Comparison of ENCODE assay signal across 8 cellular contexts in the genomic region with DNA sequence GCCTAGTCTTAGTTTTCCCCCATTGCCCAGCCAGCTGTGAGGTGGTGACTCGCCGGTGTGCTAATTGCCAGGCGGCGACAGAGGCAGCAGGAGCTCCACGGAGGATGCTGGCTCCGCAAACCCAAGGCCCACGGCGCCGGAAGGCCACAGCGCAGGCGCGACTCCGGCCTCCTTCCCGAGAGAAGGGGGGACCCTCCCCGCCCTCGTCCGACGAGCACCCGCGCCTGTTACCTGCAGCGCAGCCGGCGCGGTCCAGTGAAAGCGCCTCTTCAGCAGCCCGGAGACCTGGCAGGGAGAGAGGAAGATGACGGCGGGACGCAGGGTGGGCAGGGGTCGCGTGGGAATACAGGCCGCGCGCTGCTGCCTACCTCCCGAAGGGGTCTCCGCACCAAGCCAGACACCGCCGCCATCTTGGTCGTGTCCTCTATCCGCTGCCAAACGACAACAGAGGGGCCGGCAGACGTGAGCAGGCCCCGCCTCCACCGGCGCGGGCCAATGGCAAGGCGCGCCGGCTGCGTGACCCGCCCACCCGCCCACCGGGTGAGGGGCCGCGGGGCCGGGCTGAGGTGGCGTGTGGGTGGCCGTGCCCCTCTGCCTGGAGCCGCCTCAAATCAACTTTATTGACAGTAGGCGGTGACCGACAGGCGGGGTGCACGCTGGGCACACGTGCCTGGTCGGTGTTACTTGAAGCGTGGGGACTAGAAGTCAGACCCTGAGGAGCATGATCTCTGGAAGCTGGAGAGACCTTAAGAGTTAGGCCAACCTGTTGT. TPM values are rescaled to one million over a fixed set of nuclear protein-coding genes. Genes with fewer than 3 reads are reported as not detected.
DNase-seq lines count a peak whose midpoint lies in the region; ATAC-seq, FAIRE-seq and TF ChIP-seq lines count a peak whose summit lies in the region.

A gene (minus strand): TSS at position 433 of the 770 bp plus-strand sequence. CDS start 23 bp downstream, at position 410.

- peak; percentile 60 for DNase-seq in GM12864 (ENCODE audit: low read depth)
- DNase-seq in NCI-H1092 treated with DMSO at 0.1 percent for 48 hours (lab: John Stamatoyannopoulos, UW) = peak; percentile 83
- DNase-seq in activated naive CD8-positive, alpha-beta T cell treated with anti-CD3 and anti-CD28 coated beads, Interleukin-2, amount 10 ng/mL, durations not matched to agents 7 days and 5 days = peak; percentile 90
- DNase-seq in Right ventricle myocardium inferior (ENCODE audit: missing footprints) = peak; percentile 96
- peak; percentile 89 to 96 (median 92) for DNase-seq in pancreas
- DNase-seq in thyroid gland = peak; percentile 92 to 93

- H3K9me3 ChIP-seq in SU-DHL-6 (ENCODE audit: insufficient read depth, low read length) (no peaks in the 10 kb centered on the region), pancreas (no peaks in the 10 kb centered on the region), thyroid gland (no peaks in the 10 kb centered on the region)

- no peak for FAIRE-seq in pancreas (lab: Jason Lieb, UNC)

- peaks cover 9% of the 10 kb centered on the region; the same call in 1 of the 2 replicates for H3K36me3 ChIP-seq in SU-DHL-6 (ENCODE audit: low read length)
- H3K36me3 ChIP-seq in pancreas = peaks cover 4 to 30% (median 25%) of the 10 kb centered on the region in 3 donors
- H3K36me3 ChIP-seq in thyroid gland = peaks cover 28 to 29% of the 10 kb centered on the region in 2 donors

- peaks cover 24% of the 10 kb centered on the region for H3K4me1 Mint-ChIP-seq in activated naive CD8-positive, alpha-beta T cell treated with anti-CD3 and anti-CD28 coated beads, Interleukin-2, amount 10 ng/mL, durations not matched to agents 7 days and 5 days

- H3K27ac Mint-ChIP-seq in activated naive CD8-positive, alpha-beta T cell treated with anti-CD3 and anti-CD28 coated beads, Interleukin-2, amount 10 ng/mL, durations not matched to agents 7 days and 5 days = peak within 1 kb of the TSS; percentile 88

- H2AFZ ChIP-seq in SU-DHL-6 (ENCODE audit: low read depth, low read length, severe bottlenecking) = peak within 1 kb of the TSS; percentile 88

- no peaks in the 10 kb centered on the region for H4K20me1 ChIP-seq in SU-DHL-6 (ENCODE audit: low read depth, low read length)

- H3K4me3 ChIP-seq in GM12864 (ENCODE audit: low read depth, low read length) = peak within 1 kb of the TSS; percentile 89
- H3K4me3 ChIP-seq in SU-DHL-6 (ENCODE audit: insufficient read depth, low read length, poor library complexity, severe bottlenecking) = peak within 1 kb of the TSS; percentile 84
- H3K4me3 ChIP-seq in pancreas = peak within 1 kb of the TSS; percentile 60 to 89 (median 68)
- H3K4me3 ChIP-seq in thyroid gland (replicated peaks in 1 of 3) = peak within 1 kb of the TSS; percentile 72 to 81 (median 74)

- 0% methylated on average over 55 to 67 of the region's 67 CpGs for WGBS in pancreas, 2 donors
- 1% methylated on average over 15 to 33 of the region's 67 CpGs for WGBS in thyroid gland, 2 donors

- peak within 1 kb of the TSS; percentile 95 for H3K4me3 Mint-ChIP-seq in activated naive CD8-positive, alpha-beta T cell treated with anti-CD3 and anti-CD28 coated beads, Interleukin-2, amount 10 ng/mL, durations not matched to agents 7 days and 5 days

- H3K27me3 ChIP-seq in SU-DHL-6 (ENCODE audit: low read length) (no peaks in the 10 kb centered on the region), pancreas (no peaks in the 10 kb centered on the region), thyroid gland (no peaks in the 10 kb centered on the region)

- H3K27ac ChIP-seq in SU-DHL-6 (ENCODE audit: low read depth, low read length) (peak within 1 kb of the TSS; percentile 47), pancreas (peak within 1 kb of the TSS; percentile 72 to 88 (median 80)), thyroid gland (peak within 1 kb of the TSS; percentile 89 to 93 (median 91))

- TF ChIP-seq CTCF in GM12864 (IDR thresholded peaks at IDR 0.05; ENCODE audit: low read depth, low read length, missing control alignments) (no peak), SU-DHL-6 (IDR thresholded peaks at IDR 0.05; ENCODE audit: insufficient read depth, low read length, poor library complexity, severe bottlenecking) (no peak), pancreas (IDR thresholded peaks at IDR 0.05) (no peak), thyroid gland (IDR thresholded peaks at IDR 0.05) (no peak)

- H3K36me3 Mint-ChIP-seq in activated naive CD8-positive, alpha-beta T cell treated with anti-CD3 and anti-CD28 coated beads, Interleukin-2, amount 10 ng/mL, durations not matched to agents 7 days and 5 days = peaks cover 5% of the 10 kb centered on the region

- peaks cover 7% of the 10 kb centered on the region for H3K79me2 ChIP-seq in SU-DHL-6 (ENCODE audit: insufficient read depth, low read length)

- H3K9me3 Mint-ChIP-seq in activated naive CD8-positive, alpha-beta T cell treated with anti-CD3 and anti-CD28 coated beads, Interleukin-2, amount 10 ng/mL, durations not matched to agents 7 days and 5 days = no peaks in the 10 kb centered on the region

- intact Hi-C loops in Right ventricle myocardium inferior (cut with DNase I) = loop anchor here (2.0 kb wide), 1 partner anchor 59 kb away; a partner anchor contains a TSS
- intact Hi-C loops in pancreas (cut with DNase I) = no loop called here
- intact Hi-C loops in thyroid gland (cut with DNase I) = loop anchor here (5.0 kb wide), 1 partner anchor 59 kb away; a partner anchor contains a TSS

- H3K9ac ChIP-seq in SU-DHL-6 (ENCODE audit: low read length) = peak within 1 kb of the TSS; percentile 67

- ATAC-seq in HG02623 (IDR thresholded peaks at IDR 0.05; ENCODE audit: unreplicated experiment) (peak; percentile 95), Right ventricle myocardium inferior (peak; percentile 98), pancreas (peak; percentile 96 to 99 (median 96))
- ATAC-seq in activated naive CD8-positive, alpha-beta T cell treated with anti-CD3 and anti-CD28 coated beads, Interleukin-2, amount 10 ng/mL, durations not matched to agents 7 days and 5 days (ENCODE audit: low read depth) = peak; percentile 93

- no peaks in the 10 kb centered on the region for H3K9me2 ChIP-seq in SU-DHL-6 (replicated peaks; ENCODE audit: insufficient read depth, low read length)

- H3K4me2 ChIP-seq in SU-DHL-6 (ENCODE audit: low read depth, low read length, poor library complexity, severe bottlenecking) = peak within 1 kb of the TSS; percentile 98

- H3K27me3 Mint-ChIP-seq in activated naive CD8-positive, alpha-beta T cell treated with anti-CD3 and anti-CD28 coated beads, Interleukin-2, amount 10 ng/mL, durations not matched to agents 7 days and 5 days = no peaks in the 10 kb centered on the region

- peaks cover 13% of the 10 kb centered on the region; the same call in 1 of the 2 replicates for H3F3A ChIP-seq in SU-DHL-6 (ENCODE audit: insufficient read depth)

- POLR2A ChIA-PET in activated naive CD8-positive, alpha-beta T cell treated with anti-CD3 and anti-CD28 coated beads, Interleukin-2, amount 10 ng/mL, durations not matched to agents 7 days and 5 days (lab: Charles Lee) = interaction anchor here (0.6 to 1.9 kb wide), 7 partner anchors 9 to 127 kb away, joined by 3 to 12 read pairs (median 3); a partner anchor contains a TSS

- TF ChIP-seq POLR2A in thyroid gland (IDR thresholded peaks at IDR 0.05) = peak; percentile 30 to 87

- H3K4me1 ChIP-seq in pancreas = peaks cover 8 to 9% (median 9%) of the 10 kb centered on the region in 3 donors
- H3K4me1 ChIP-seq in thyroid gland = peaks cover 19 to 20% of the 10 kb centered on the region in 2 donors

RNA-seq across cellular contexts. Expression of the gene that starts here (rescaled TPM):
- total RNA-seq in activated naive CD8-positive, alpha-beta T cell treated with anti-CD3 and anti-CD28 coated beads, Interleukin-2, amount 10 ng/mL, durations not matched to agents 7 days and 5 days = 10 to 100 TPM; 47.8 to 51.2 TPM
- total RNA-seq in Right ventricle myocardium inferior (206 TPM), pancreas (10 to 100 TPM; 17.7 to 26.8 (median 23.9) TPM), thyroid gland (100 to 1,000 TPM in 1 of 4 donors, 10 to 100 TPM in 3; 51.5 to 139 (median 77.0) TPM)
- 10 to 100 TPM; 31.1 to 44.9 TPM for polyA plus RNA-seq in pancreas

Comparison
In these comparisons a context has a peak if more than half of its experiments do, and no peak if none do; other contexts are left out.
1. Peak in every context shown above with its lines: DNase-seq, ATAC-seq, H3K4me3 ChIP-seq and H3K27ac ChIP-seq.
2. intact Hi-C loops: an anchor here in Right ventricle myocardium inferior (2.0 kb wide) and thyroid gland (5.0 kb wide); none called in pancreas.